In genomic region chr17:6526362-6527152, GRCh38 we compare ENCODE assay signal across 1 cellular context.
A peak's percentile ranks its signal among the peaks of the same experiment; 100 is the strongest.
TF ChIP-seq lines count a peak whose summit lies in the region.

No MANE protein-coding gene starts in this region.

TF ChIP-seq in HEK293, 187 proteins besides CTCF, POLR2A, EP300 and RAD21 (continued from another document):
- peak; percentile 90 for TF ChIP-seq REST (tag by site-specific recombination; IDR thresholded peaks at IDR 0.05)
